Comparison of ENCODE assay signal across 1 cellular context in the genomic region with DNA sequence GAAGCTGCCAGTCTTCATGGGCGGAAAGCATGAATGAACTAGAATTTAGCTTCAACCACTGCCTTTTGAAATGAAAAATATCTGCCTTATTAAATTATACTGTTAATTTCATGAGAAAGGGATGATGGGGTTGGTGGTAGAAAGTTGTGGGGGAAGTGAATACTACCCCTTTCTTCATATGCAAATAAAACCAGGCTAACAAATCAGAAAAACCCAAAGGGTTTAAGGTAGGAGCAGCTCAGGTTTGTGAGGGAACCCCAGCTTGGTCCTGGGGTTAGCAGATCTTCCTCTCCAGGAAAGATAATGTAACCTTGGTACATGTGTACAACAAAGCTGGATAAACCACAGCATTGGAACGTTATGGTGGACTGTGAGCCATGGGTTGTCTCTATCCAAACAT.
TF ChIP-seq lines count a peak whose summit lies in the region.

No MANE protein-coding gene starts in this region.

TF ChIP-seq in WTC11, 78 proteins besides CTCF, POLR2A, EP300 and RAD21 (continued from another document):
- TF ChIP-seq, protein P1, sequence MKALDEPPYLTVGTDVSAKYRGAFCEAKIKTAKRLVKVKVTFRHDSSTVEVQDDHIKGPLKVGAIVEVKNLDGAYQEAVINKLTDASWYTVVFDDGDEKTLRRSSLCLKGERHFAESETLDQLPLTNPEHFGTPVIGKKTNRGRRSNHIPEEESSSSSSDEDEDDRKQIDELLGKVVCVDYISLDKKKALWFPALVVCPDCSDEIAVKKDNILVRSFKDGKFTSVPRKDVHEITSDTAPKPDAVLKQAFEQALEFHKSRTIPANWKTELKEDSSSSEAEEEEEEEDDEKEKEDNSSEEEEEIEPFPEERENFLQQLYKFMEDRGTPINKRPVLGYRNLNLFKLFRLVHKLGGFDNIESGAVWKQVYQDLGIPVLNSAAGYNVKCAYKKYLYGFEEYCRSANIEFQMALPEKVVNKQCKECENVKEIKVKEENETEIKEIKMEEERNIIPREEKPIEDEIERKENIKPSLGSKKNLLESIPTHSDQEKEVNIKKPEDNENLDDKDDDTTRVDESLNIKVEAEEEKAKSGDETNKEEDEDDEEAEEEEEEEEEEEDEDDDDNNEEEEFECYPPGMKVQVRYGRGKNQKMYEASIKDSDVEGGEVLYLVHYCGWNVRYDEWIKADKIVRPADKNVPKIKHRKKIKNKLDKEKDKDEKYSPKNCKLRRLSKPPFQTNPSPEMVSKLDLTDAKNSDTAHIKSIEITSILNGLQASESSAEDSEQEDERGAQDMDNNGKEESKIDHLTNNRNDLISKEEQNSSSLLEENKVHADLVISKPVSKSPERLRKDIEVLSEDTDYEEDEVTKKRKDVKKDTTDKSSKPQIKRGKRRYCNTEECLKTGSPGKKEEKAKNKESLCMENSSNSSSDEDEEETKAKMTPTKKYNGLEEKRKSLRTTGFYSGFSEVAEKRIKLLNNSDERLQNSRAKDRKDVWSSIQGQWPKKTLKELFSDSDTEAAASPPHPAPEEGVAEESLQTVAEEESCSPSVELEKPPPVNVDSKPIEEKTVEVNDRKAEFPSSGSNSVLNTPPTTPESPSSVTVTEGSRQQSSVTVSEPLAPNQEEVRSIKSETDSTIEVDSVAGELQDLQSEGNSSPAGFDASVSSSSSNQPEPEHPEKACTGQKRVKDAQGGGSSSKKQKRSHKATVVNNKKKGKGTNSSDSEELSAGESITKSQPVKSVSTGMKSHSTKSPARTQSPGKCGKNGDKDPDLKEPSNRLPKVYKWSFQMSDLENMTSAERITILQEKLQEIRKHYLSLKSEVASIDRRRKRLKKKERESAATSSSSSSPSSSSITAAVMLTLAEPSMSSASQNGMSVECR (CRISPR knock-in tag; IDR thresholded peaks at IDR 0.05; ENCODE audit: borderline replicate concordance): no peak
- no peak for TF ChIP-seq JAZF1 (CRISPR knock-in tag; IDR thresholded peaks at IDR 0.05)
- TF ChIP-seq ETV6 (CRISPR knock-in tag; IDR thresholded peaks at IDR 0.05): no peak
- no peak for TF ChIP-seq PRRX2 (CRISPR knock-in tag; IDR thresholded peaks at IDR 0.05)
- TF ChIP-seq NFE2L1 (CRISPR knock-in tag; IDR thresholded peaks at IDR 0.05): no peak
- no peak for TF ChIP-seq NR2C2 (CRISPR knock-in tag; IDR thresholded peaks at IDR 0.05)
- TF ChIP-seq, protein P2, sequence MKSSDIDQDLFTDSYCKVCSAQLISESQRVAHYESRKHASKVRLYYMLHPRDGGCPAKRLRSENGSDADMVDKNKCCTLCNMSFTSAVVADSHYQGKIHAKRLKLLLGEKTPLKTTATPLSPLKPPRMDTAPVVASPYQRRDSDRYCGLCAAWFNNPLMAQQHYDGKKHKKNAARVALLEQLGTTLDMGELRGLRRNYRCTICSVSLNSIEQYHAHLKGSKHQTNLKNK (CRISPR knock-in tag; IDR thresholded peaks at IDR 0.05): no peak
- no peak for TF ChIP-seq RELA (CRISPR knock-in tag; IDR thresholded peaks at IDR 0.05; ENCODE audit: borderline replicate concordance)
- TF ChIP-seq, protein P3, sequence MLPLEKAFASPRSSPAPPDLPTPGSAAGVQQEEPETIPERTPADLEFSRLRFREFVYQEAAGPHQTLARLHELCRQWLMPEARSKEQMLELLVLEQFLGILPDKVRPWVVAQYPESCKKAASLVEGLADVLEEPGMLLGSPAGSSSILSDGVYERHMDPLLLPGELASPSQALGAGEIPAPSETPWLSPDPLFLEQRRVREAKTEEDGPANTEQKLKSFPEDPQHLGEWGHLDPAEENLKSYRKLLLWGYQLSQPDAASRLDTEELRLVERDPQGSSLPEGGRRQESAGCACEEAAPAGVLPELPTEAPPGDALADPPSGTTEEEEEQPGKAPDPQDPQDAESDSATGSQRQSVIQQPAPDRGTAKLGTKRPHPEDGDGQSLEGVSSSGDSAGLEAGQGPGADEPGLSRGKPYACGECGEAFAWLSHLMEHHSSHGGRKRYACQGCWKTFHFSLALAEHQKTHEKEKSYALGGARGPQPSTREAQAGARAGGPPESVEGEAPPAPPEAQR (CRISPR knock-in tag; IDR thresholded peaks at IDR 0.05): no peak
- no peak for TF ChIP-seq RORB (CRISPR knock-in tag; IDR thresholded peaks at IDR 0.05)
- TF ChIP-seq ZNF423 (CRISPR knock-in tag; IDR thresholded peaks at IDR 0.05): no peak
